ENCODE assay signal across 22 cellular contexts in genomic region chr7:127152423-127152822, GRCh38.
"Had no signal": no experiment of that assay in that cellular context is flagged by ENCODE, and none has a peak within 500 bp of the region (broad histone marks: within the 10 kb centered on the region; RNA-seq: fewer than 3 reads in every experiment).

No MANE protein-coding gene starts in this region.

- ATAC-seq: natural killer cell; psoas muscle; right cardiac atrium; sciatic nerve; stimulated activated memory B cell treated with anti-CD40 and anti-IgM and Interleukin-4, amounts not matched to agents 10 μg/mL and 1 μg/mL and 100 μg/mL, for 72 hours; stimulated activated naive CD8-positive, alpha-beta T cell treated with anti-CD3 and anti-CD28 coated beads, Interleukin-15, amount 100 ng/mL, for 72 hours; stimulated activated naive CD8-positive, alpha-beta T cell treated with anti-CD3 and anti-CD28 coated beads, Interleukin-15, Interleukin-2, amounts not matched to agents 100 U/mL and 50 U/mL, for 24 hours; upper lobe of right lung had no signal

- DNase-seq: natural killer cell; occipital lobe; ovary; posterior cingulate gyrus; psoas muscle; right cardiac atrium; spleen; stimulated activated CD4-positive, alpha-beta T cell treated with anti-CD3 and anti-CD28 coated beads, Interleukin-12 subunit alpha, Interleukin-12 subunit beta, amount 100 ng/mL, for 4 hours; stimulated activated CD4-positive, alpha-beta T cell treated with anti-CD3 and anti-CD28 coated beads, Interleukin-1b, Interleukin-23, amount 100 ng/mL, for 48 hours; stimulated activated CD4-positive, alpha-beta T cell treated with anti-CD3 and anti-CD28 coated beads, Interleukin-4, amount 100 ng/mL, for 1 hour; stimulated activated CD4-positive, alpha-beta T cell treated with anti-CD3 and anti-CD28 coated beads, Interleukin-4, amount 100 ng/mL, for 4 hours; stimulated activated CD8-positive, alpha-beta memory T cell treated with anti-CD3 and anti-CD28 coated beads, Interleukin-4, amount 100 ng/mL, for 48 hours; stimulated activated naive CD4-positive, alpha-beta T cell; stimulated activated naive CD8-positive, alpha-beta T cell treated with anti-CD3 and anti-CD28 coated beads, Interleukin-15, amount 100 ng/mL, for 72 hours; stimulated activated naive CD8-positive, alpha-beta T cell treated with anti-CD3 and anti-CD28 coated beads, Interleukin-15, Interleukin-2, amounts not matched to agents 100 U/mL and 50 U/mL, for 24 hours; substantia nigra; testis; tibial artery; transverse colon; upper lobe of right lung had no signal
